14 cellular contexts compared by ENCODE assay signal in genomic region chr14:92409069-92409468, GRCh38.
DNase-seq lines count a peak whose midpoint lies in the region; FAIRE-seq and TF ChIP-seq lines count a peak whose summit lies in the region.
"Had no signal": no experiment of that assay in that cellular context is flagged by ENCODE, and none has a peak within 500 bp of the region (broad histone marks: within the 10 kb centered on the region; RNA-seq: fewer than 3 reads in every experiment).

No MANE protein-coding gene starts in this region.

- H3K9me3 ChIP-seq in kidney (ENCODE audit: control insufficient read depth in 1 of 2, low read length in 2 of 2) (no peaks in the 10 kb centered on the region), stomach (peaks cover 0 to 13% (median 0%) of the 10 kb centered on the region in 4 donors)

- H3K9ac ChIP-seq in kidney (ENCODE audit: low read length in 2 of 2): no peak overlapping the region

- 71 to 84% (median 78%) methylated on average over 6 of the region's 6 CpGs for WGBS in stomach, 5 donors

- H3K27ac ChIP-seq in kidney (ENCODE audit: low read depth in 2 of 2, low read length in 2 of 2): peak overlapping the region; percentile 8 to 43
- peak overlapping the region; percentile 12 to 53 (median 48) for H3K27ac ChIP-seq in stomach

- H3K4me3 ChIP-seq in cardiac fibroblast (replicated peaks in 1 of 2; ENCODE audit: low read depth in 2 of 2, low read length in 2 of 2) (no peak overlapping the region), kidney (ENCODE audit: low read length in 2 of 2) (no peak overlapping the region), stomach (no peak overlapping the region)

- TF ChIP-seq POLR2A in stomach (IDR thresholded peaks at IDR 0.05): no peak

- H3K36me3 ChIP-seq in kidney (ENCODE audit: control insufficient read depth in 1 of 2, insufficient read depth in 2 of 2, low read length in 2 of 2) (no peaks in the 10 kb centered on the region), stomach (no peaks in the 10 kb centered on the region)

- no peak for FAIRE-seq in kidney (lab: Jason Lieb, UNC)
- FAIRE-seq: endometrium had no signal

- no peak for TF ChIP-seq EP300 in stomach (IDR thresholded peaks at IDR 0.05)

- H3K27me3 ChIP-seq in stomach: no peaks in the 10 kb centered on the region

- H3K4me1 ChIP-seq in kidney (ENCODE audit: control insufficient read depth in 1 of 2, insufficient read depth in 1 of 2, low read depth in 1 of 2, low read length in 2 of 2) (peaks cover 0 to 5% of the 10 kb centered on the region in 2 donors), stomach (peaks cover 5 to 16% (median 12%) of the 10 kb centered on the region in 4 donors)

- DNase-seq in H4 (ENCODE audit: low spot score) (peak; percentile 34), cardiac fibroblast (ENCODE audit: low read depth in 2 of 2) (peak; percentile 72 to 79), kidney (no peak), stomach (no peak), NCI-H1048 (lab: John Stamatoyannopoulos, UW) (no peak), GF-D8 (lab: John Stamatoyannopoulos, UW) (no peak), NAMALWA (ENCODE audit: low spot score) (no peak)
- DNase-seq in activated CD4-positive, alpha-beta T cell treated with anti-CD3 and anti-CD28 coated beads, Interleukin-2, amount 50 U/mL, for 1 hour: no peak
- DNase-seq: activated T-cell treated with anti-CD3 and anti-CD28 coated beads, Interleukin-2, amount 50 U/mL, for 48 hours; AML-193; immature natural killer cell; KBM-7; stimulated activated CD4-positive, alpha-beta T cell treated with anti-CD3 and anti-CD28 coated beads, Interleukin-12 subunit alpha, Interleukin-12 subunit beta, amount 100 ng/mL, for 4 hours had no signal

- intact Hi-C loops in kidney (cut with DNase I) (no loop called here), stomach (cut with DNase I; ENCODE audit: low total_unique reads) (no loop called here)

- TF ChIP-seq CTCF in cardiac fibroblast (IDR thresholded peaks at IDR 0.05; ENCODE audit: low read depth, low read length) (no peak), kidney (IDR thresholded peaks at IDR 0.05; ENCODE audit: borderline replicate concordance, extremely low read depth, insufficient read depth) (no peak), stomach (IDR thresholded peaks at IDR 0.05) (no peak)

Comparison
In these comparisons a context has a peak if more than half of its experiments do, and no peak if none do; other contexts are left out.
1. DNase-seq: peak in H4 (single experiment) and cardiac fibroblast (2 of 2); none in kidney (single experiment), stomach (single experiment), activated CD4-positive, alpha-beta T cell treated with anti-CD3 and anti-CD28 coated beads, Interleukin-2, amount 50 U/mL, for 1 hour (single experiment), NCI-H1048 (single experiment), GF-D8 (single experiment) and NAMALWA (single experiment).